1 cellular context compared by ENCODE assay signal in genomic region chr2:160054984-160055725, GRCh38.
TF ChIP-seq lines count a peak whose summit lies in the region.

No MANE protein-coding gene starts in this region.

TF ChIP-seq in GM23338, 12 proteins besides CTCF, POLR2A, EP300 and RAD21 (continued from another document):
- TF ChIP-seq ZNF462 (CRISPR knock-in tag; IDR thresholded peaks at IDR 0.05) = peak; percentile 57; the same call in 1 of the 2 replicates
- TF ChIP-seq JUNB (IDR thresholded peaks at IDR 0.05; ENCODE audit: unreplicated experiment) = no peak
